Comparison of ENCODE assay signal across 24 cellular contexts in genomic region chr20:22515264-22515663, GRCh38.
DNase-seq lines count a peak whose midpoint lies in the region; ATAC-seq, FAIRE-seq and TF ChIP-seq lines count a peak whose summit lies in the region.
"Had no signal": no experiment of that assay in that cellular context is flagged by ENCODE, and none has a peak within 500 bp of the region (broad histone marks: within the 10 kb centered on the region; RNA-seq: fewer than 3 reads in every experiment).

No MANE protein-coding gene starts in this region.

- H2AFZ ChIP-seq in HepG2 (ENCODE audit: low read length) = no peak overlapping the region

- 85% methylated on average over 5 of the region's 5 CpGs for WGBS in HepG2 (ENCODE audit: low lambda C conversion rate)
- no CpG with 5 or more reads among the region's 5 CpGs for WGBS in right lobe of liver (ENCODE audit: insufficient coverage, low coverage, low lambda C conversion rate, missing lambda C conversion rate)

- no TSS peak for BruUV-seq in HepG2 (replicated peaks; lab: Mats Ljungman, UMichigan)

- no peak overlapping the region for H3K4me3 ChIP-seq in HepG2 (replicated peaks in 1 of 3; ENCODE audit: insufficient read depth in 1 of 3, low read depth in 2 of 3, low read length in 3 of 3)
- H3K4me3 ChIP-seq in right lobe of liver = no peak overlapping the region
- H3K4me3 ChIP-seq: A549; BLaER1 treated with 17β-estradiol and CSF1 and Interleukin-3, amounts not matched to agents 10 nM and 100 nM; SK-N-MC had no signal

- in situ Hi-C loops in HepG2 (cut with HindIII; ENCODE audit: extremely low pct_ligation_motif_present, low pct_unique_long_range_greater_than_20kb) = no loop called here

- DNase-seq in HepG2 (ENCODE audit: low spot score) (no peak), right lobe of liver (no peak), NCI-H69 (lab: John Stamatoyannopoulos, UW) (peak; percentile 75), epidermal melanocyte (ENCODE audit: insufficient read length, low spot score) (peak; percentile 21), NCI-H187 (lab: John Stamatoyannopoulos, UW) (no peak), frontal cortex (ENCODE audit: low spot score in 2 of 2) (no peak)
- DNase-seq: AML-193; CD4-positive, alpha-beta memory T cell; COR-L47; DMS79 treated with DMSO at 0.1 percent for 48 hours; GF-D8; NCI-H1048; NCI-H1436; NCI-H2029; NCI-H446 treated with DMSO at 0.1 percent for 48 hours; NCI-H526; Right ventricle myocardium superior; RPMI8226 had no signal

- CTCF ChIA-PET in HepG2 (lab: Yijun Ruan, JAX; ENCODE audit: low intra/inter-chr PET ratio, low total read pairs) = no interaction called here

- peaks cover 70% of the 10 kb centered on the region for H3K4me1 ChIP-seq in HepG2 (ENCODE audit: insufficient read depth, low read length)
- peaks cover 0 to 24% (median 10%) of the 10 kb centered on the region in 4 donors for H3K4me1 ChIP-seq in right lobe of liver
- H3K4me1 ChIP-seq: BLaER1 treated with 17β-estradiol and CSF1 and Interleukin-3, amounts not matched to agents 10 nM and 100 nM had no signal

- H4K20me1 ChIP-seq in HepG2 (ENCODE audit: insufficient read depth, low read length) = no peaks in the 10 kb centered on the region
- H4K20me1 ChIP-seq: BLaER1 treated with 17β-estradiol and CSF1 and Interleukin-3, amounts not matched to agents 10 nM and 100 nM had no signal

- H3K27ac ChIP-seq in HepG2 (ENCODE audit: extremely low read length, insufficient read depth, low read length) = no peak overlapping the region
- H3K27ac ChIP-seq in right lobe of liver = no peak overlapping the region
- H3K27ac ChIP-seq: A549; BLaER1 treated with 17β-estradiol and CSF1 and Interleukin-3, amounts not matched to agents 10 nM and 100 nM; KMS-11; SK-N-MC had no signal

- H3K9me3 ChIP-seq in HepG2 (ENCODE audit: low read length) (no peaks in the 10 kb centered on the region), right lobe of liver (no peaks in the 10 kb centered on the region)
- H3K9me3 ChIP-seq: A549; BLaER1 treated with 17β-estradiol and CSF1 and Interleukin-3, amounts not matched to agents 10 nM and 100 nM had no signal

- POLR2A ChIA-PET in HepG2 (lab: Yijun Ruan, JAX) = interaction anchor here (1.2 to 10.7 kb wide), 6 partner anchors 8 to 86 kb away, joined by 3 to 501 read pairs (median 95); partner anchors contain the start of gene FOXA2

- no peak for FAIRE-seq in HepG2 (lab: Jason Lieb, UNC)
- FAIRE-seq in frontal cortex (lab: Jason Lieb, UNC) = no peak
- FAIRE-seq: GM12891 had no signal

- TF ChIP-seq CTCF in HepG2 (CRISPR knock-in tag; IDR thresholded peaks at IDR 0.05) (no peak), right lobe of liver (IDR thresholded peaks at IDR 0.05) (no peak)

- H3K36me3 ChIP-seq in HepG2 (replicated peaks in 1 of 2; ENCODE audit: control insufficient read depth in 1 of 2, insufficient read depth in 2 of 2, low read length in 2 of 2) = no peaks in the 10 kb centered on the region
- no peaks in the 10 kb centered on the region for H3K36me3 ChIP-seq in right lobe of liver
- H3K36me3 ChIP-seq: BLaER1 treated with 17β-estradiol and CSF1 and Interleukin-3, amounts not matched to agents 10 nM and 100 nM had no signal

- no peaks in the 10 kb centered on the region for H3K79me2 ChIP-seq in HepG2 (ENCODE audit: insufficient read depth, low read length)

- no peak for ATAC-seq in HepG2
- no peak for ATAC-seq in right lobe of liver
- ATAC-seq in GM18868 (IDR thresholded peaks at IDR 0.05; ENCODE audit: unreplicated experiment) = no peak
- ATAC-seq: A549 had no signal

- H3K4me2 ChIP-seq in HepG2 (ENCODE audit: low read depth, low read length) = no peak overlapping the region
- H3K4me2 ChIP-seq: A549; BLaER1 treated with 17β-estradiol and CSF1 and Interleukin-3, amounts not matched to agents 10 nM and 100 nM; KMS-11 had no signal

- H3K27me3 ChIP-seq in HepG2 (ENCODE audit: control insufficient read depth in 1 of 2, insufficient read depth in 2 of 2, low read length in 2 of 2) = no peaks in the 10 kb centered on the region
- H3K27me3 ChIP-seq in right lobe of liver = no peaks in the 10 kb centered on the region
- H3K27me3 ChIP-seq: BLaER1 treated with 17β-estradiol and CSF1 and Interleukin-3, amounts not matched to agents 10 nM and 100 nM had no signal

- H3K9ac ChIP-seq in HepG2 (ENCODE audit: insufficient read depth, low read depth, low read length) = no peak overlapping the region
- H3K9ac ChIP-seq: BLaER1 treated with 17β-estradiol and CSF1 and Interleukin-3, amounts not matched to agents 10 nM and 100 nM; KMS-11 had no signal

- intact Hi-C loops in HepG2 (cut with micrococcal nuclease; ENCODE audit: unreplicated experiment) (no loop called here), right lobe of liver (cut with DNase I) (no loop called here)

- TF ChIP-seq EP300 in HepG2 (IDR thresholded peaks at IDR 0.05; ENCODE audit: low read depth in 2 of 2, low read length in 2 of 2) (no peak), HepG2 (CRISPR knock-in tag; IDR thresholded peaks at IDR 0.05; ENCODE audit: borderline replicate concordance) (no peak)

- no peak for TF ChIP-seq POLR2A in HepG2 (IDR thresholded peaks at IDR 0.05; ENCODE audit: insufficient read depth in 1 of 2, low read depth in 2 of 2, low read length in 2 of 2)
- TF ChIP-seq POLR2A in right lobe of liver (IDR thresholded peaks at IDR 0.05) = no peak

- no peak for TF ChIP-seq RAD21 in HepG2 (CRISPR knock-in tag; IDR thresholded peaks at IDR 0.05)

TF ChIP-seq in HepG2, 621 proteins besides CTCF, POLR2A, EP300 and RAD21 (continues in another document):
- TF ChIP-seq ZSCAN25 (CRISPR knock-in tag; IDR thresholded peaks at IDR 0.05) (peak; percentile 42; the same call in 1 of the 2 replicates), ZNF768 (CRISPR knock-in tag; IDR thresholded peaks at IDR 0.05) (peak; percentile 63; the same call in 1 of the 2 replicates), ZNF687 (CRISPR knock-in tag; IDR thresholded peaks at IDR 0.05) (peak; percentile 79), ZNF274 (CRISPR knock-in tag; IDR thresholded peaks at IDR 0.05) (peak; percentile 76), THRA (CRISPR knock-in tag; IDR thresholded peaks at IDR 0.05; ENCODE audit: borderline replicate concordance) (no peak), PREB (CRISPR knock-in tag; IDR thresholded peaks at IDR 0.05) (no peak), RBM39 (IDR thresholded peaks at IDR 0.05; ENCODE audit: low read depth, low read length, poor library complexity, severe bottlenecking) (no peak), ZNF350 (CRISPR knock-in tag; IDR thresholded peaks at IDR 0.05; ENCODE audit: borderline replicate concordance, low read depth) (0 out of 2 replicates have a peak, but pooled peaks have one; percentile 33), ZNF598 (CRISPR knock-in tag; IDR thresholded peaks at IDR 0.05; ENCODE audit: borderline replicate concordance) (peak; percentile 69; the same call in 1 of the 2 replicates), ZNF501 (CRISPR knock-in tag; IDR thresholded peaks at IDR 0.05) (0 out of 2 replicates have a peak, but pooled peaks have one; percentile 50), POGZ (CRISPR knock-in tag; IDR thresholded peaks at IDR 0.05) (peak; percentile 27; the same call in 1 of the 2 replicates), ZNF337 (CRISPR knock-in tag; IDR thresholded peaks at IDR 0.05; ENCODE audit: borderline replicate concordance, low read depth) (0 out of 2 replicates have a peak, but pooled peaks have one; percentile 60)

Comparison
In these comparisons a context has a peak if more than half of its experiments do, and no peak if none do; other contexts are left out.
1. DNase-seq: peak in NCI-H69 (single experiment) and epidermal melanocyte (single experiment); none in HepG2 (single experiment), right lobe of liver (0 of 3), NCI-H187 (0 of 2) and frontal cortex (0 of 2).